Comparison of ENCODE assay signal across 20 cellular contexts in the genomic region with DNA sequence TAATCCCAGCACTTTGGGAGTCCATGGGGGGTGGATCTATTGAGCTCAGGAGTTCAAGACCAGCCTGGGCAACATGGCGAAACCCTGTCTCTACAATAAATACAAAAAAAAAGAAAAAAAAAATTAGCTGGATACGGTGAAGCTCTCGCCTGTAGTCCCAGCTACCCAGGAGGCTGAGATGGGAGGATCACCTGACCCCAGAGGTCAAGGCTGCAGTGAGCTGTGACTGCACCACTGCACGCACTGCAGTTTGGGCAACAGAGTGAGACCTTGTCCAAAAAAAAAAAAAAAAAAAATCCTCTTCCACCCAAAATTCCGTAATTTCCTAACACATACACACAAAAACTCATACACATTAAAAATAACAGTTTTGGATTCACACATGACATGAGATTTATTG.
"Had no signal": no experiment of that assay in that cellular context is flagged by ENCODE, and none has a peak within 500 bp of the region (broad histone marks: within the 10 kb centered on the region; RNA-seq: fewer than 3 reads in every experiment).

No MANE protein-coding gene starts in this region.

- ATAC-seq: left colon; naive thymus-derived CD4-positive, alpha-beta T cell had no signal

- H3K27ac ChIP-seq: coronary artery, hepatocyte, right atrium auricular region, stomach, thoracic aorta, transverse colon had no signal

- H3K9me3 Mint-ChIP-seq: endodermal cell; naive thymus-derived CD4-positive, alpha-beta T cell had no signal

- H3K36me3 Mint-ChIP-seq: naive thymus-derived CD4-positive, alpha-beta T cell had no signal

- H3K36me3 ChIP-seq: right atrium auricular region, stomach, thoracic aorta, transverse colon had no signal

- H3K27ac Mint-ChIP-seq: endodermal cell; naive thymus-derived CD4-positive, alpha-beta T cell had no signal

- H3K9me3 ChIP-seq: right atrium auricular region, stomach, thoracic aorta, transverse colon had no signal

- H3K4me3 ChIP-seq: coronary artery, hepatocyte, right atrium auricular region, stomach, thoracic aorta, transverse colon had no signal

- DNase-seq: effector CD4-positive, alpha-beta T cell; endodermal cell; erythroblast; foreskin melanocyte; head of caudate nucleus; kidney; left colon; mesendoderm; naive thymus-derived CD4-positive, alpha-beta T cell; posterior cingulate gyrus; small intestine; stimulated activated CD4-positive, alpha-beta T cell treated with anti-CD3 and anti-CD28 coated beads, Interleukin-12 subunit alpha, Interleukin-12 subunit beta, amount 100 ng/mL, for 4 hours; stimulated activated naive CD4-positive, alpha-beta T cell; stomach; substantia nigra; transverse colon had no signal

- H3K27me3 ChIP-seq: hepatocyte, right atrium auricular region, stomach, transverse colon had no signal
